ENCODE assay signal across 2 cellular contexts in genomic region chr1:96387785-96388184, GRCh38.
TF ChIP-seq lines count a peak whose summit lies in the region.

No MANE protein-coding gene starts in this region.

TF ChIP-seq in IMR-90, 13 proteins besides CTCF, POLR2A, EP300 and RAD21:
- TF ChIP-seq NFE2L2 (IDR thresholded peaks at IDR 0.05; ENCODE audit: low read depth, low read length) (no peak), CEBPB (IDR thresholded peaks at IDR 0.05; ENCODE audit: low read depth, low read length) (no peak), SMC3 (IDR thresholded peaks at IDR 0.05; ENCODE audit: low read depth, low read length) (no peak), MAFK (IDR thresholded peaks at IDR 0.05; ENCODE audit: low read depth, low read length) (no peak), RCOR1 (IDR thresholded peaks at IDR 0.05; ENCODE audit: insufficient replicate concordance, low read length) (no peak), BHLHE40 (IDR thresholded peaks at IDR 0.05; ENCODE audit: low read depth, low read length) (no peak), MAZ (IDR thresholded peaks at IDR 0.05; ENCODE audit: borderline replicate concordance, low read depth, low read length) (no peak), FOS (IDR thresholded peaks at IDR 0.05; ENCODE audit: low read depth, low read length) (no peak), CHD1 (IDR thresholded peaks at IDR 0.05; ENCODE audit: low read depth, low read length) (no peak), RFX5 (IDR thresholded peaks at IDR 0.05; ENCODE audit: low read depth, low read length) (no peak)
- TF ChIP-seq, protein P1, sequence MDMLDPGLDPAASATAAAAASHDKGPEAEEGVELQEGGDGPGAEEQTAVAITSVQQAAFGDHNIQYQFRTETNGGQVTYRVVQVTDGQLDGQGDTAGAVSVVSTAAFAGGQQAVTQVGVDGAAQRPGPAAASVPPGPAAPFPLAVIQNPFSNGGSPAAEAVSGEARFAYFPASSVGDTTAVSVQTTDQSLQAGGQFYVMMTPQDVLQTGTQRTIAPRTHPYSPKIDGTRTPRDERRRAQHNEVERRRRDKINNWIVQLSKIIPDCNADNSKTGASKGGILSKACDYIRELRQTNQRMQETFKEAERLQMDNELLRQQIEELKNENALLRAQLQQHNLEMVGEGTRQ (IDR thresholded peaks at IDR 0.05; ENCODE audit: low read depth, low read length), result no peak

TF ChIP-seq in endothelial cell of umbilical vein, 7 proteins besides CTCF, POLR2A, EP300 and RAD21:
- no peak for TF ChIP-seq FOS (IDR thresholded peaks at IDR 0.05; ENCODE audit: borderline replicate concordance, insufficient read depth, low read length)
- TF ChIP-seq GATA2 (IDR thresholded peaks at IDR 0.05; ENCODE audit: insufficient read depth, insufficient read length, low read depth, low read length), result no peak
- TF ChIP-seq JUN (IDR thresholded peaks at IDR 0.05; ENCODE audit: borderline replicate concordance, insufficient read depth, insufficient read length, low read depth), result no peak
- no peak for TF ChIP-seq MYC (IDR thresholded peaks at IDR 0.05; ENCODE audit: low read depth, low read length)
- TF ChIP-seq EZH2 (IDR thresholded peaks at IDR 0.05; ENCODE audit: borderline replicate concordance, low read depth, low read length, severe bottlenecking), result no peak
- no peak for TF ChIP-seq MAX (IDR thresholded peaks at IDR 0.05; ENCODE audit: insufficient read depth, insufficient read length)
- no peak for TF ChIP-seq POLR2AphosphoS5 (IDR thresholded peaks at IDR 0.05; ENCODE audit: insufficient read depth, low read depth, low read length)
